Comparison of ENCODE assay signal across 1 cellular context in the genomic region with DNA sequence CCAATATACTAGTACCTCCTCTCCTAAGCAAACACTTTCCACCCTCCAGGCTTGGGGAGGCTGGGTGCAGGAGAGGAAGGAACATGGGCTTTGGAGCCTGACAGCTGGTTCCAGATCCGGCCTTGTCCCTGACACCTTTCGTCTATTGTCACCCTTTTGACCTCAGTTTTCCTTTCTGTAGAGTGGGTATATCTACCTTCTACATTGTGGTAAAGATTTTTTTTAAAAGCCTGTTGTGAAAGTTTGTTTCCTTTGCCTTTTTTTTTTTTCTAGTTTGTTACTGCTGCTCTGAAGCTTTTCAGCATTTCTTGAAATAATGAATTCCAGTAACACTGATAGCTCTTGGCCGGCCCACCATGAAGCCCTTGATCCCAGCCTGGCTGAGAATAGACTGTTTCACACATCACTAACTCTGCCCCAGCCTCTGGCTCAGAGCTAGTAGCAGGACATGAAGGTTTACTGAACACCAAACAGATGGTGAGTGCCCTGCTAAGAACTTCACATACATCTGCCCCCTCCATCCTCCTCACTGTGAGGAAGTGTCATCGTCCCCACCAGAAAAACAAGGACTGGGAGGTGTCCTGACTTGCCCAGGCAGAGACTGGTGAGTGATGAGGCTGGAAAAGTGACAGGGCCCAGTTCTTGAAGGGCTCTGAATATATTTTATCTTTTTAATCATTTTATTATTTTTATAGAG.
TF ChIP-seq lines count a peak whose summit lies in the region.

No MANE protein-coding gene starts in this region.

TF ChIP-seq in GM12878, 131 proteins besides CTCF, POLR2A, EP300 and RAD21 (continues in another document):
- TF ChIP-seq, protein P1, sequence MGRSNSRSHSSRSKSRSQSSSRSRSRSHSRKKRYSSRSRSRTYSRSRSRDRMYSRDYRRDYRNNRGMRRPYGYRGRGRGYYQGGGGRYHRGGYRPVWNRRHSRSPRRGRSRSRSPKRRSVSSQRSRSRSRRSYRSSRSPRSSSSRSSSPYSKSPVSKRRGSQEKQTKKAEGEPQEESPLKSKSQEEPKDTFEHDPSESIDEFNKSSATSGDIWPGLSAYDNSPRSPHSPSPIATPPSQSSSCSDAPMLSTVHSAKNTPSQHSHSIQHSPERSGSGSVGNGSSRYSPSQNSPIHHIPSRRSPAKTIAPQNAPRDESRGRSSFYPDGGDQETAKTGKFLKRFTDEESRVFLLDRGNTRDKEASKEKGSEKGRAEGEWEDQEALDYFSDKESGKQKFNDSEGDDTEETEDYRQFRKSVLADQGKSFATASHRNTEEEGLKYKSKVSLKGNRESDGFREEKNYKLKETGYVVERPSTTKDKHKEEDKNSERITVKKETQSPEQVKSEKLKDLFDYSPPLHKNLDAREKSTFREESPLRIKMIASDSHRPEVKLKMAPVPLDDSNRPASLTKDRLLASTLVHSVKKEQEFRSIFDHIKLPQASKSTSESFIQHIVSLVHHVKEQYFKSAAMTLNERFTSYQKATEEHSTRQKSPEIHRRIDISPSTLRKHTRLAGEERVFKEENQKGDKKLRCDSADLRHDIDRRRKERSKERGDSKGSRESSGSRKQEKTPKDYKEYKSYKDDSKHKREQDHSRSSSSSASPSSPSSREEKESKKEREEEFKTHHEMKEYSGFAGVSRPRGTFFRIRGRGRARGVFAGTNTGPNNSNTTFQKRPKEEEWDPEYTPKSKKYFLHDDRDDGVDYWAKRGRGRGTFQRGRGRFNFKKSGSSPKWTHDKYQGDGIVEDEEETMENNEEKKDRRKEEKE (IDR thresholded peaks at IDR 0.05), result no peak
- TF ChIP-seq, protein P2, sequence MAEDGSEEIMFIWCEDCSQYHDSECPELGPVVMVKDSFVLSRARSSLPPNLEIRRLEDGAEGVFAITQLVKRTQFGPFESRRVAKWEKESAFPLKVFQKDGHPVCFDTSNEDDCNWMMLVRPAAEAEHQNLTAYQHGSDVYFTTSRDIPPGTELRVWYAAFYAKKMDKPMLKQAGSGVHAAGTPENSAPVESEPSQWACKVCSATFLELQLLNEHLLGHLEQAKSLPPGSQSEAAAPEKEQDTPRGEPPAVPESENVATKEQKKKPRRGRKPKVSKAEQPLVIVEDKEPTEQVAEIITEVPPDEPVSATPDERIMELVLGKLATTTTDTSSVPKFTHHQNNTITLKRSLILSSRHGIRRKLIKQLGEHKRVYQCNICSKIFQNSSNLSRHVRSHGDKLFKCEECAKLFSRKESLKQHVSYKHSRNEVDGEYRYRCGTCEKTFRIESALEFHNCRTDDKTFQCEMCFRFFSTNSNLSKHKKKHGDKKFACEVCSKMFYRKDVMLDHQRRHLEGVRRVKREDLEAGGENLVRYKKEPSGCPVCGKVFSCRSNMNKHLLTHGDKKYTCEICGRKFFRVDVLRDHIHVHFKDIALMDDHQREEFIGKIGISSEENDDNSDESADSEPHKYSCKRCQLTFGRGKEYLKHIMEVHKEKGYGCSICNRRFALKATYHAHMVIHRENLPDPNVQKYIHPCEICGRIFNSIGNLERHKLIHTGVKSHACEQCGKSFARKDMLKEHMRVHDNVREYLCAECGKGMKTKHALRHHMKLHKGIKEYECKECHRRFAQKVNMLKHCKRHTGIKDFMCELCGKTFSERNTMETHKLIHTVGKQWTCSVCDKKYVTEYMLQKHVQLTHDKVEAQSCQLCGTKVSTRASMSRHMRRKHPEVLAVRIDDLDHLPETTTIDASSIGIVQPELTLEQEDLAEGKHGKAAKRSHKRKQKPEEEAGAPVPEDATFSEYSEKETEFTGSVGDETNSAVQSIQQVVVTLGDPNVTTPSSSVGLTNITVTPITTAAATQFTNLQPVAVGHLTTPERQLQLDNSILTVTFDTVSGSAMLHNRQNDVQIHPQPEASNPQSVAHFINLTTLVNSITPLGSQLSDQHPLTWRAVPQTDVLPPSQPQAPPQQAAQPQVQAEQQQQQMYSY (CRISPR knock-in tag; IDR thresholded peaks at IDR 0.05), result no peak
- TF ChIP-seq LARP7 (IDR thresholded peaks at IDR 0.05) (no peak), KLF5 (IDR thresholded peaks at IDR 0.05; ENCODE audit: partially characterized antibody) (no peak), RAD51 (IDR thresholded peaks at IDR 0.05) (no peak), IKZF1 (conservative IDR thresholded peaks at IDR 0.05) (0 out of 2 replicates have a peak, but pooled peaks have one; percentile 14), ZBED1 (IDR thresholded peaks at IDR 0.05; ENCODE audit: borderline replicate concordance) (no peak), TCF3 (IDR thresholded peaks at IDR 0.05; ENCODE audit: borderline replicate concordance, insufficient read depth, low read depth, low read length) (0 out of 2 replicates have a peak, but pooled peaks have one; percentile 11), ZNF217 (IDR thresholded peaks at IDR 0.05) (peak; percentile 94), MTA3 (IDR thresholded peaks at IDR 0.05; ENCODE audit: borderline replicate concordance, low read length) (no peak), GABPA (IDR thresholded peaks at IDR 0.05; ENCODE audit: low read depth) (no peak), PAX8 (IDR thresholded peaks at IDR 0.05) (no peak), RFX5 (IDR thresholded peaks at IDR 0.05; ENCODE audit: low read depth, low read length) (no peak), CHD1 (IDR thresholded peaks at IDR 0.05; ENCODE audit: low read depth, low read length) (no peak), SP1 (IDR thresholded peaks at IDR 0.05; ENCODE audit: low read depth, low read length) (no peak), SMARCA5 (IDR thresholded peaks at IDR 0.05) (peak; percentile 88; the same call in 1 of the 2 replicates), TCF7 (IDR thresholded peaks at IDR 0.05; ENCODE audit: borderline replicate concordance) (0 out of 2 replicates have a peak, but pooled peaks have one; percentile 2), ZNF384 (IDR thresholded peaks at IDR 0.05; ENCODE audit: borderline replicate concordance, low read depth, low read length) (peak; percentile 60), TCF12 (IDR thresholded peaks at IDR 0.05; ENCODE audit: low read depth, low read length) (0 out of 2 replicates have a peak, but pooled peaks have one; percentile 20), IKZF2 (IDR thresholded peaks at IDR 0.05) (peak in 1 of 2 experiments; percentile 49; a peak in 1 of 4 replicates), SIX5 (IDR thresholded peaks at IDR 0.05; ENCODE audit: low read depth, low read length, severe bottlenecking) (no peak), CEBPB (IDR thresholded peaks at IDR 0.05; ENCODE audit: borderline replicate concordance in 1 of 2, low read depth in 2 of 2, low read length in 2 of 2) (no peak), MTA2 (IDR thresholded peaks at IDR 0.05; ENCODE audit: low read depth) (no peak), NRF1 (conservative IDR thresholded peaks at IDR 0.05; ENCODE audit: low read depth, low read length) (no peak), SMAD5 (IDR thresholded peaks at IDR 0.05; ENCODE audit: low read depth) (no peak), RELA (IDR thresholded peaks at IDR 0.05; ENCODE audit: borderline replicate concordance, partially characterized antibody) (no peak), KAT2A (conservative IDR thresholded peaks at IDR 0.05; ENCODE audit: control insufficient read depth, low read depth, low read length) (no peak), PML (IDR thresholded peaks at IDR 0.05; ENCODE audit: low read length) (no peak), RCOR1 (conservative IDR thresholded peaks at IDR 0.05; ENCODE audit: low read depth, low read length) (0 out of 2 replicates have a peak, but pooled peaks have one; percentile 34), STAT1 (conservative IDR thresholded peaks at IDR 0.05) (no peak), ZNF274 (IDR thresholded peaks at IDR 0.05; ENCODE audit: insufficient read depth, insufficient read length) (no peak), SPI1 (IDR thresholded peaks at IDR 0.05; ENCODE audit: borderline replicate concordance, insufficient read depth, low read depth, low read length) (peak; percentile 36; the same call in 1 of the 2 replicates), STAT3 (IDR thresholded peaks at IDR 0.05; ENCODE audit: low read depth, low read length) (no peak), YBX1 (IDR thresholded peaks at IDR 0.05) (no peak)
- TF ChIP-seq, protein P3, sequence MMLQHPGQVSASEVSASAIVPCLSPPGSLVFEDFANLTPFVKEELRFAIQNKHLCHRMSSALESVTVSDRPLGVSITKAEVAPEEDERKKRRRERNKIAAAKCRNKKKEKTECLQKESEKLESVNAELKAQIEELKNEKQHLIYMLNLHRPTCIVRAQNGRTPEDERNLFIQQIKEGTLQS (IDR thresholded peaks at IDR 0.05; ENCODE audit: borderline replicate concordance, extremely low read depth, low read depth, low read length), result no peak
- TF ChIP-seq, protein P4, sequence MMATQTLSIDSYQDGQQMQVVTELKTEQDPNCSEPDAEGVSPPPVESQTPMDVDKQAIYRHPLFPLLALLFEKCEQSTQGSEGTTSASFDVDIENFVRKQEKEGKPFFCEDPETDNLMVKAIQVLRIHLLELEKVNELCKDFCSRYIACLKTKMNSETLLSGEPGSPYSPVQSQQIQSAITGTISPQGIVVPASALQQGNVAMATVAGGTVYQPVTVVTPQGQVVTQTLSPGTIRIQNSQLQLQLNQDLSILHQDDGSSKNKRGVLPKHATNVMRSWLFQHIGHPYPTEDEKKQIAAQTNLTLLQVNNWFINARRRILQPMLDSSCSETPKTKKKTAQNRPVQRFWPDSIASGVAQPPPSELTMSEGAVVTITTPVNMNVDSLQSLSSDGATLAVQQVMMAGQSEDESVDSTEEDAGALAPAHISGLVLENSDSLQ (IDR thresholded peaks at IDR 0.05), result no peak
- TF ChIP-seq, protein P5, sequence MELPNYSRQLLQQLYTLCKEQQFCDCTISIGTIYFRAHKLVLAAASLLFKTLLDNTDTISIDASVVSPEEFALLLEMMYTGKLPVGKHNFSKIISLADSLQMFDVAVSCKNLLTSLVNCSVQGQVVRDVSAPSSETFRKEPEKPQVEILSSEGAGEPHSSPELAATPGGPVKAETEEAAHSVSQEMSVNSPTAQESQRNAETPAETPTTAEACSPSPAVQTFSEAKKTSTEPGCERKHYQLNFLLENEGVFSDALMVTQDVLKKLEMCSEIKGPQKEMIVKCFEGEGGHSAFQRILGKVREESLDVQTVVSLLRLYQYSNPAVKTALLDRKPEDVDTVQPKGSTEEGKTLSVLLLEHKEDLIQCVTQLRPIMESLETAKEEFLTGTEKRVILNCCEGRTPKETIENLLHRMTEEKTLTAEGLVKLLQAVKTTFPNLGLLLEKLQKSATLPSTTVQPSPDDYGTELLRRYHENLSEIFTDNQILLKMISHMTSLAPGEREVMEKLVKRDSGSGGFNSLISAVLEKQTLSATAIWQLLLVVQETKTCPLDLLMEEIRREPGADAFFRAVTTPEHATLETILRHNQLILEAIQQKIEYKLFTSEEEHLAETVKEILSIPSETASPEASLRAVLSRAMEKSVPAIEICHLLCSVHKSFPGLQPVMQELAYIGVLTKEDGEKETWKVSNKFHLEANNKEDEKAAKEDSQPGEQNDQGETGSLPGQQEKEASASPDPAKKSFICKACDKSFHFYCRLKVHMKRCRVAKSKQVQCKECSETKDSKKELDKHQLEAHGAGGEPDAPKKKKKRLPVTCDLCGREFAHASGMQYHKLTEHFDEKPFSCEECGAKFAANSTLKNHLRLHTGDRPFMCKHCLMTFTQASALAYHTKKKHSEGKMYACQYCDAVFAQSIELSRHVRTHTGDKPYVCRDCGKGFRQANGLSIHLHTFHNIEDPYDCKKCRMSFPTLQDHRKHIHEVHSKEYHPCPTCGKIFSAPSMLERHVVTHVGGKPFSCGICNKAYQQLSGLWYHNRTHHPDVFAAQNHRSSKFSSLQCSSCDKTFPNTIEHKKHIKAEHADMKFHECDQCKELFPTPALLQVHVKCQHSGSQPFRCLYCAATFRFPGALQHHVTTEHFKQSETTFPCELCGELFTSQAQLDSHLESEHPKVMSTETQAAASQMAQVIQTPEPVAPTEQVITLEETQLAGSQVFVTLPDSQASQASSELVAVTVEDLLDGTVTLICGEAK (IDR thresholded peaks at IDR 0.05; ENCODE audit: borderline replicate concordance), result no peak
- TF ChIP-seq, protein P6, sequence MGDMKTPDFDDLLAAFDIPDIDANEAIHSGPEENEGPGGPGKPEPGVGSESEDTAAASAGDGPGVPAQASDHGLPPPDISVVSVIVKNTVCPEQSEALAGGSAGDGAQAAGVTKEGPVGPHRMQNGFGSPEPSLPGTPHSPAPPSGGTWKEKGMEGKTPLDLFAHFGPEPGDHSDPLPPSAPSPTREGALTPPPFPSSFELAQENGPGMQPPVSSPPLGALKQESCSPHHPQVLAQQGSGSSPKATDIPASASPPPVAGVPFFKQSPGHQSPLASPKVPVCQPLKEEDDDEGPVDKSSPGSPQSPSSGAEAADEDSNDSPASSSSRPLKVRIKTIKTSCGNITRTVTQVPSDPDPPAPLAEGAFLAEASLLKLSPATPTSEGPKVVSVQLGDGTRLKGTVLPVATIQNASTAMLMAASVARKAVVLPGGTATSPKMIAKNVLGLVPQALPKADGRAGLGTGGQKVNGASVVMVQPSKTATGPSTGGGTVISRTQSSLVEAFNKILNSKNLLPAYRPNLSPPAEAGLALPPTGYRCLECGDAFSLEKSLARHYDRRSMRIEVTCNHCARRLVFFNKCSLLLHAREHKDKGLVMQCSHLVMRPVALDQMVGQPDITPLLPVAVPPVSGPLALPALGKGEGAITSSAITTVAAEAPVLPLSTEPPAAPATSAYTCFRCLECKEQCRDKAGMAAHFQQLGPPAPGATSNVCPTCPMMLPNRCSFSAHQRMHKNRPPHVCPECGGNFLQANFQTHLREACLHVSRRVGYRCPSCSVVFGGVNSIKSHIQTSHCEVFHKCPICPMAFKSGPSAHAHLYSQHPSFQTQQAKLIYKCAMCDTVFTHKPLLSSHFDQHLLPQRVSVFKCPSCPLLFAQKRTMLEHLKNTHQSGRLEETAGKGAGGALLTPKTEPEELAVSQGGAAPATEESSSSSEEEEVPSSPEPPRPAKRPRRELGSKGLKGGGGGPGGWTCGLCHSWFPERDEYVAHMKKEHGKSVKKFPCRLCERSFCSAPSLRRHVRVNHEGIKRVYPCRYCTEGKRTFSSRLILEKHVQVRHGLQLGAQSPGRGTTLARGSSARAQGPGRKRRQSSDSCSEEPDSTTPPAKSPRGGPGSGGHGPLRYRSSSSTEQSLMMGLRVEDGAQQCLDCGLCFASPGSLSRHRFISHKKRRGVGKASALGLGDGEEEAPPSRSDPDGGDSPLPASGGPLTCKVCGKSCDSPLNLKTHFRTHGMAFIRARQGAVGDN (IDR thresholded peaks at IDR 0.05), result no peak
- TF ChIP-seq, protein P7, sequence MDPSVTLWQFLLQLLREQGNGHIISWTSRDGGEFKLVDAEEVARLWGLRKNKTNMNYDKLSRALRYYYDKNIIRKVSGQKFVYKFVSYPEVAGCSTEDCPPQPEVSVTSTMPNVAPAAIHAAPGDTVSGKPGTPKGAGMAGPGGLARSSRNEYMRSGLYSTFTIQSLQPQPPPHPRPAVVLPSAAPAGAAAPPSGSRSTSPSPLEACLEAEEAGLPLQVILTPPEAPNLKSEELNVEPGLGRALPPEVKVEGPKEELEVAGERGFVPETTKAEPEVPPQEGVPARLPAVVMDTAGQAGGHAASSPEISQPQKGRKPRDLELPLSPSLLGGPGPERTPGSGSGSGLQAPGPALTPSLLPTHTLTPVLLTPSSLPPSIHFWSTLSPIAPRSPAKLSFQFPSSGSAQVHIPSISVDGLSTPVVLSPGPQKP (IDR thresholded peaks at IDR 0.05; ENCODE audit: low read depth, low read length), result no peak
- TF ChIP-seq, protein P8, sequence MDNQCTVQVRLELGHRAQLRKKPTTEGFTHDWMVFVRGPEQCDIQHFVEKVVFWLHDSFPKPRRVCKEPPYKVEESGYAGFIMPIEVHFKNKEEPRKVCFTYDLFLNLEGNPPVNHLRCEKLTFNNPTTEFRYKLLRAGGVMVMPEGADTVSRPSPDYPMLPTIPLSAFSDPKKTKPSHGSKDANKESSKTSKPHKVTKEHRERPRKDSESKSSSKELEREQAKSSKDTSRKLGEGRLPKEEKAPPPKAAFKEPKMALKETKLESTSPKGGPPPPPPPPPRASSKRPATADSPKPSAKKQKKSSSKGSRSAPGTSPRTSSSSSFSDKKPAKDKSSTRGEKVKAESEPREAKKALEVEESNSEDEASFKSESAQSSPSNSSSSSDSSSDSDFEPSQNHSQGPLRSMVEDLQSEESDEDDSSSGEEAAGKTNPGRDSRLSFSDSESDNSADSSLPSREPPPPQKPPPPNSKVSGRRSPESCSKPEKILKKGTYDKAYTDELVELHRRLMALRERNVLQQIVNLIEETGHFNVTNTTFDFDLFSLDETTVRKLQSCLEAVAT (IDR thresholded peaks at IDR 0.05), result no peak
